25 cellular contexts compared by ENCODE assay signal in genomic region chr18:5914016-5914415, GRCh38. TPM values are rescaled to one million over a fixed set of nuclear protein-coding genes. Genes with fewer than 3 reads are reported as not detected.
"Had no signal": no experiment of that assay in that cellular context is flagged by ENCODE, and none has a peak within 500 bp of the region (broad histone marks: within the 10 kb centered on the region; RNA-seq: fewer than 3 reads in every experiment).

No MANE protein-coding gene starts in this region.

- H3K27me3 ChIP-seq: esophagus muscularis mucosa, foreskin keratinocyte had no signal

- H3K36me3 ChIP-seq: esophagus muscularis mucosa, heart right ventricle, lower lobe of right lung had no signal

- H3K27ac ChIP-seq: coronary artery, esophagus muscularis mucosa, foreskin keratinocyte, heart right ventricle, lower lobe of right lung had no signal

- DNase-seq: dermis blood vessel endothelial cell; dorsolateral prefrontal cortex; effector CD4-positive, alpha-beta T cell; effector memory CD4-positive, alpha-beta T cell; foreskin keratinocyte; glutamatergic neuron; head of caudate nucleus; heart right ventricle; hippocampal formation; islet precursor cell; kidney; left colon; left ventricle myocardium superior; lower lobe of right lung; mesenchymal stem cell; mucosa of descending colon; naive B cell; naive thymus-derived CD8-positive, alpha-beta T cell had no signal

- H3K4me3 ChIP-seq: coronary artery, dorsolateral prefrontal cortex, esophagus muscularis mucosa, heart right ventricle, lower lobe of right lung, mucosa of descending colon had no signal

- ATAC-seq: foreskin keratinocyte; left colon; left lobe of liver; left ventricle myocardium superior; lower lobe of right lung; mucosa of descending colon; naive thymus-derived CD8-positive, alpha-beta T cell had no signal

- H3K9me3 ChIP-seq: esophagus muscularis mucosa, heart right ventricle, lower lobe of right lung, mucosa of descending colon had no signal

- H3K4me1 ChIP-seq: esophagus muscularis mucosa, foreskin keratinocyte, heart right ventricle, lower lobe of right lung had no signal

RNA-seq across cellular contexts. Expression of gene TMEM200C, which starts 18.7 kb away (rescaled TPM):
- total RNA-seq: dermis blood vessel endothelial cell; fibroblast of villous mesenchyme; foreskin keratinocyte; lung microvascular endothelial cell; myocyte; naive thymus-derived CD8-positive, alpha-beta T cell had no signal
- polyA plus RNA-seq: endothelial cell of umbilical vein; naive thymus-derived CD8-positive, alpha-beta T cell had no signal
